In genomic region chr2:191845876-191846786, GRCh38 we compare ENCODE assay signal across 9 cellular contexts. TPM values are rescaled to one million over a fixed set of nuclear protein-coding genes. Genes with fewer than 3 reads are reported as not detected.
DNase-seq lines count a peak whose midpoint lies in the region; ATAC-seq, FAIRE-seq and TF ChIP-seq lines count a peak whose summit lies in the region.
"Had no signal": no experiment of that assay in that cellular context is flagged by ENCODE, and none has a peak within 500 bp of the region (broad histone marks: within the 10 kb centered on the region; RNA-seq: fewer than 3 reads in every experiment).

No MANE protein-coding gene starts in this region.

- H3K23ac ChIP-seq in trophoblast cell (ENCODE audit: low read length) = no peak overlapping the region

- TF ChIP-seq EP300 in esophagus muscularis mucosa (IDR thresholded peaks at IDR 0.05) = no peak

- peak overlapping the region; percentile 56 to 74 (median 64) for H3K4me3 ChIP-seq in esophagus muscularis mucosa
- peak overlapping the region in 2 of 4 donors; percentile 19 to 30 for H3K4me3 ChIP-seq in pancreas
- H3K4me3 ChIP-seq in trophoblast cell (ENCODE audit: low read depth, low read length) = no peak overlapping the region

- no peak overlapping the region for H3K4ac ChIP-seq in trophoblast cell (ENCODE audit: low read depth, low read length)

- H3K79me2 ChIP-seq in trophoblast cell (ENCODE audit: control insufficient read depth, insufficient read depth, low read length, poor library complexity) = no peaks in the 10 kb centered on the region

- H2AFZ ChIP-seq in trophoblast cell (ENCODE audit: insufficient read depth, low read length, poor library complexity) = no peak overlapping the region

- H2BK12ac ChIP-seq in trophoblast cell (ENCODE audit: low read length) = no peak overlapping the region

- no peaks in the 10 kb centered on the region for H3K27me3 ChIP-seq in esophagus muscularis mucosa
- no peaks in the 10 kb centered on the region for H3K27me3 ChIP-seq in pancreas
- H3K27me3 ChIP-seq in trophoblast cell (ENCODE audit: insufficient read depth, low read length) = no peaks in the 10 kb centered on the region

- H3K4me1 ChIP-seq in esophagus muscularis mucosa (peaks cover 24 to 61% (median 50%) of the 10 kb centered on the region in 4 donors), pancreas (peaks cover 0 to 3% (median 0%) of the 10 kb centered on the region in 3 donors), trophoblast cell (ENCODE audit: control insufficient read depth in 1 of 2, insufficient read depth in 2 of 2, low read length in 2 of 2) (no peaks in the 10 kb centered on the region)

- no peak overlapping the region for H3K9ac ChIP-seq in trophoblast cell (ENCODE audit: low read length)

- H3K14ac ChIP-seq in trophoblast cell (ENCODE audit: low read length) = no peak overlapping the region

- intact Hi-C loops in esophagus muscularis mucosa (cut with DNase I) (no loop called here), pancreas (cut with DNase I) (no loop called here)

- H3K18ac ChIP-seq in trophoblast cell (ENCODE audit: low read length) = no peak overlapping the region

- H3K79me1 ChIP-seq in trophoblast cell (ENCODE audit: low read length) = no peaks in the 10 kb centered on the region

- no peak overlapping the region for H2BK5ac ChIP-seq in trophoblast cell (ENCODE audit: low read depth, low read length, poor library complexity)

- 24% methylated on average over 8 of the region's 27 CpGs for WGBS in esophagus muscularis mucosa
- WGBS in pancreas, 2 donors = 49 to 51% methylated on average over 27 of the region's 27 CpGs
- WGBS in trophoblast cell (ENCODE audit: extremely low coverage, insufficient coverage, insufficient read length) = no CpG with 5 or more reads among the region's 27 CpGs

- peak overlapping the region; percentile 82 to 93 (median 90) for H3K27ac ChIP-seq in esophagus muscularis mucosa (replicated peaks in 1 of 4)
- H3K27ac ChIP-seq in pancreas = peak overlapping the region in 2 of 4 donors; percentile 46 to 57
- no peak overlapping the region for H3K27ac ChIP-seq in trophoblast cell (ENCODE audit: low read depth, low read length)

- TF ChIP-seq POLR2A in esophagus muscularis mucosa (IDR thresholded peaks at IDR 0.05; ENCODE audit: low read depth) = no peak

- TF ChIP-seq CTCF in esophagus muscularis mucosa (IDR thresholded peaks at IDR 0.05) (no peak), pancreas (IDR thresholded peaks at IDR 0.05) (no peak)

- DNase-seq in NCI-H226 = peak; percentile 24
- DNase-seq in esophagus muscularis mucosa (ENCODE audit: extremely low spot score) = no peak
- peak in 1 of 6 donors; percentile 49 for DNase-seq in pancreas
- no peak for DNase-seq in trophoblast cell
- DNase-seq in NCI-H2081 treated with DMSO at 0.1 percent for 48 hours (lab: John Stamatoyannopoulos, UW) = no peak
- no peak for DNase-seq in stimulated activated CD8-positive, alpha-beta memory T cell treated with anti-CD3 and anti-CD28 coated beads, Interleukin-4, amount 100 ng/mL, for 48 hours
- DNase-seq: NCI-H1436 had no signal

- ATAC-seq in GM18498 (IDR thresholded peaks at IDR 0.05; ENCODE audit: unreplicated experiment) (peak; percentile 23), pancreas (peak; percentile 9 to 33 (median 26)), HG03571 (IDR thresholded peaks at IDR 0.05; ENCODE audit: unreplicated experiment) (no peak)

- H4K8ac ChIP-seq in trophoblast cell (ENCODE audit: low read depth, low read length) = no peak overlapping the region

- H2AK5ac ChIP-seq in trophoblast cell (ENCODE audit: low read length) = no peak overlapping the region

- peaks cover 0 to 11% (median 0%) of the 10 kb centered on the region in 4 donors for H3K36me3 ChIP-seq in esophagus muscularis mucosa
- H3K36me3 ChIP-seq in pancreas = no peaks in the 10 kb centered on the region
- H3K36me3 ChIP-seq in trophoblast cell (ENCODE audit: control insufficient read depth in 1 of 2, insufficient read depth in 2 of 2, low read length in 2 of 2) = no peaks in the 10 kb centered on the region

- FAIRE-seq in pancreas (lab: Jason Lieb, UNC) = no peak

- H3K9me3 ChIP-seq in esophagus muscularis mucosa (no peaks in the 10 kb centered on the region), pancreas (no peaks in the 10 kb centered on the region), trophoblast cell (ENCODE audit: insufficient read depth, low read depth, low read length) (no peaks in the 10 kb centered on the region)

- H4K12ac ChIP-seq in trophoblast cell (ENCODE audit: low read depth, low read length) = no peak overlapping the region

- no peak overlapping the region for H3K4me2 ChIP-seq in trophoblast cell (ENCODE audit: low read length)

- H4K91ac ChIP-seq in trophoblast cell (ENCODE audit: low read depth, low read length) = no peak overlapping the region

- H2BK120ac ChIP-seq in trophoblast cell (ENCODE audit: insufficient read depth, low read length, poor library complexity) = no peak overlapping the region

RNA-seq across cellular contexts. Expression of gene CAVIN2, which starts 0.8 kb away (rescaled TPM):
- total RNA-seq in esophagus muscularis mucosa (100 to 1,000 TPM in 3 of 4 donors, 10 to 100 TPM in 1; 90.6 to 179 (median 120) TPM), pancreas (1 to 10 TPM; 1.3 to 5.6 (median 4.6) TPM)
- 1 to 10 TPM; 4.2 to 7.0 TPM for polyA plus RNA-seq in pancreas
- 0.03 TPM in 1 of 2 replicates, not detected in the other for polyA plus RNA-seq in trophoblast cell (2013)

Comparison
In these comparisons a context has a peak if more than half of its experiments do, and no peak if none do; other contexts are left out.
1. RNA of gene CAVIN2, which starts 0.8 kb away (total RNA-seq): 90.6 to 179 TPM in esophagus muscularis mucosa; 1.3 to 5.6 TPM in pancreas; every median in the first group is over 10 times any median in the second.